Comparison of ENCODE assay signal across 15 cellular contexts in the genomic region with DNA sequence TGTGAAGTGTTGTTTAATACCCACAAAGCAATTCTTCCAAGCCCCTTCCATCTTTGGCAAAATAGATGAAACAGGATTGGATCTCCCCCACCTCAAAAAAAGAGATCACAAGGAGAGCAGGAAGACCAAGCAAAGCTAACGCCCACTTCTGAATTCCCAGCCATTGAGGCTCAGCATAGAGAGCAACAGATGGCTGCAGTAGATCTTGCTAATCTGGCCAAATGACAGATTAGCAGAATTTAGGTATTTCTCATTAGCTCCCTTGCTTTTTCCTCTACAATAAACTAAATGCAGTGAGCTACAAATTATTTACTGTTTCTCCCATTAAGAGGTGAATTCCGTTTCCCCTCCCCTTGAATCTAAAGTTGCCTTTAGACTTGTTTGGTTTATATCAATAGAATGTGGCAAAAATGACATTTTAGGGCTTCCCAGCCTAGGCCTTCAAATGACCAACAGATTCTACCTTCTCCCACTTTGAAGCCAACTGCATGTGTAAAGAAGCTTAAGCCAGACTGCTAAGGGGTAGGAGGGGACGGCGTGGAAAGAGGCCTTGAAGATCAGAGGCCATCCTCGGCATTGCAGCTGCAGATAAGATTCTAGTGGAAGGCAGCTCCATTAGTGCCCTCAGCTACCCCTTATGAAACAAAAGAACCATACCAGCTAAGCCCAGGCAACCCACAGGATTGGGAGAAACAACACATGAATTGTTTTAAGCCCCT.
"Had no signal": no experiment of that assay in that cellular context is flagged by ENCODE, and none has a peak within 500 bp of the region (broad histone marks: within the 10 kb centered on the region; RNA-seq: fewer than 3 reads in every experiment).

No MANE protein-coding gene starts in this region.

- H3K4me1 Mint-ChIP-seq: activated naive CD4-positive, alpha-beta T cell treated with anti-CD3 and anti-CD28 coated beads, Interleukin-2, amount 10 ng/mL, durations not matched to agents 7 days and 5 days had no signal

- H3K27me3 ChIP-seq: cardiac muscle cell, gastrocnemius medialis, tibial artery, vagina had no signal

- H3K9me3 ChIP-seq: gastrocnemius medialis, vagina had no signal

- H3K9me3 Mint-ChIP-seq: activated naive CD4-positive, alpha-beta T cell treated with anti-CD3 and anti-CD28 coated beads, Interleukin-2, amount 10 ng/mL, durations not matched to agents 7 days and 5 days; activated T-helper 2 cell treated with anti-CD3 and anti-CD28 coated beads, Interferon-gamma antibody, Interleukin-2, Interleukin-4, amounts not matched to agents 10 μg/mL and 5 μg/mL and 100 μg/mL, durations not matched to agents 14 hours and 24 hours and 36 hours; T-helper 2 cell treated with Interferon-gamma antibody and Interleukin-4, amounts not matched to agents 5 μg/mL and 100 μg/mL, for 36 hours had no signal

- ATAC-seq: gastrocnemius medialis; naive thymus-derived CD8-positive, alpha-beta T cell had no signal

- H3K36me3 Mint-ChIP-seq: activated naive CD4-positive, alpha-beta T cell treated with anti-CD3 and anti-CD28 coated beads, Interleukin-2, amount 10 ng/mL, durations not matched to agents 7 days and 5 days had no signal

- H3K27ac ChIP-seq: gastrocnemius medialis, tibial artery, vagina had no signal

- H3K27me3 Mint-ChIP-seq: stimulated activated naive B cell treated with anti-CD40 and anti-IgM and Interleukin-4, amounts not matched to agents 10 μg/mL and 1 μg/mL and 100 μg/mL, for 72 hours had no signal

- H3K36me3 ChIP-seq: cardiac muscle cell, gastrocnemius medialis, tibial artery, vagina had no signal

- H3K27ac Mint-ChIP-seq: activated naive CD4-positive, alpha-beta T cell treated with anti-CD3 and anti-CD28 coated beads, Interleukin-2, amount 10 ng/mL, durations not matched to agents 7 days and 5 days; activated T-helper 2 cell treated with anti-CD3 and anti-CD28 coated beads, Interferon-gamma antibody, Interleukin-2, Interleukin-4, amounts not matched to agents 10 μg/mL and 5 μg/mL and 100 μg/mL, durations not matched to agents 14 hours and 24 hours and 36 hours; naive thymus-derived CD8-positive, alpha-beta T cell; stimulated activated naive B cell treated with anti-CD40 and anti-IgM and Interleukin-4, amounts not matched to agents 10 μg/mL and 1 μg/mL and 100 μg/mL, for 72 hours; T-helper 2 cell treated with Interferon-gamma antibody and Interleukin-4, amounts not matched to agents 5 μg/mL and 100 μg/mL, for 36 hours had no signal

- H3K4me3 Mint-ChIP-seq: activated naive CD4-positive, alpha-beta T cell treated with anti-CD3 and anti-CD28 coated beads, Interleukin-2, amount 10 ng/mL, durations not matched to agents 7 days and 5 days; naive thymus-derived CD8-positive, alpha-beta T cell; stimulated activated naive B cell treated with anti-CD40 and anti-IgM and Interleukin-4, amounts not matched to agents 10 μg/mL and 1 μg/mL and 100 μg/mL, for 72 hours; T-helper 2 cell treated with Interferon-gamma antibody and Interleukin-4, amounts not matched to agents 5 μg/mL and 100 μg/mL, for 36 hours had no signal

- DNase-seq: activated CD4-positive, alpha-beta T cell treated with anti-CD3 and anti-CD28 coated beads for 1 hour; activated CD4-positive, alpha-beta T cell treated with anti-CD3 and anti-CD28 coated beads, Interleukin-2, amount 50 U/mL, for 4 hours; activated naive CD4-positive, alpha-beta T cell treated with anti-CD3 and anti-CD28 coated beads, Interleukin-2, amount 10 ng/mL, durations not matched to agents 7 days and 5 days; activated T-cell treated with anti-CD3 and anti-CD28 coated beads for 4 hours; gastrocnemius medialis; naive thymus-derived CD8-positive, alpha-beta T cell; posterior cingulate gyrus; stimulated activated CD4-positive, alpha-beta T cell treated with anti-CD3 and anti-CD28 coated beads, Interleukin-15, amount 100 ng/mL, for 24 hours; stimulated activated CD4-positive, alpha-beta T cell treated with anti-CD3 and anti-CD28 coated beads, Interleukin-4, amount 100 ng/mL, for 1 hour; stimulated activated naive B cell treated with anti-CD40 and anti-IgM and Interleukin-4, amounts not matched to agents 10 μg/mL and 1 μg/mL and 100 μg/mL, for 72 hours; tibial artery had no signal

- H3K4me3 ChIP-seq: cardiac muscle cell, gastrocnemius medialis, tibial artery, vagina had no signal
